ENCODE assay signal across 15 cellular contexts in the genomic region with DNA sequence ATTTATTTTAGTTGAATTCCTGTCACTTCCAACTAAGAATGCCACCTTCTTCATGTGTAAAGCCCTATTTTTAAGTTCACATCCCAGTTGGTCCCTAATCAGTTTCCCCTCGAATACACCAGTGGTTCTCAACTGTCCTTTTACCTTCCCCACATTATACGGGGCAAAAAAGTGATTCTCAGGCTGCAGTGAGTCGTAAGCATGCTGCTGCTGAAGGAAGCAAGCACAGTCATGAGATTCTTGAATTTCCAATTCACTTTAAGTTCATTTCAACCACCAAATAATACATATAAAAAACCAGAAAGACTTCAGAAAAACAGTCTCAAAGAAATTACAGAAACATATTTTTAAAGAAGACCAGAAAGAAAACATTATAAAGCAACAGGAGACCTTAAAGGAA. TPM values are rescaled to one million over a fixed set of nuclear protein-coding genes. Genes with fewer than 3 reads are reported as not detected.
A peak's percentile ranks its signal among the peaks of the same experiment; 100 is the strongest.
DNase-seq lines count a peak whose midpoint lies in the region; ATAC-seq and TF ChIP-seq lines count a peak whose summit lies in the region.
"Had no signal": no experiment of that assay in that cellular context is flagged by ENCODE, and none has a peak within 500 bp of the region (broad histone marks: within the 10 kb centered on the region; RNA-seq: fewer than 3 reads in every experiment).

No MANE protein-coding gene starts in this region.

- H2AFZ ChIP-seq in GM23338, result no peak overlapping the region

- H3F3A ChIP-seq in GM23338 (replicated peaks; ENCODE audit: low read depth), result no peaks in the 10 kb centered on the region

- TF ChIP-seq POLR2A in sigmoid colon (IDR thresholded peaks at IDR 0.05) (no peak), Peyer's patch (IDR thresholded peaks at IDR 0.05) (no peak)

- CTCF ChIA-PET in WTC11 (lab: Charles Lee), result interaction anchor here (1.3 kb wide), 1 partner anchor 69 kb away, joined by 3 read pairs; no protein-coding TSS in a partner anchor

- peak overlapping the region; percentile 43; the same call in 1 of the 2 replicates for H3K27ac Mint-ChIP-seq in GM23338
- H3K27ac Mint-ChIP-seq in WTC11, result peak overlapping the region; percentile 85

- H3K4me3 Mint-ChIP-seq in GM23338 (no peak overlapping the region), WTC11 (no peak overlapping the region)
- H3K4me3 Mint-ChIP-seq: CD14-positive monocyte had no signal

- peaks cover 100% of the 10 kb centered on the region for H3K79me2 ChIP-seq in GM23338 (replicated peaks; ENCODE audit: insufficient read depth)

- H3K9me2 ChIP-seq in GM23338 (ENCODE audit: insufficient read depth), result no peaks in the 10 kb centered on the region

- no peaks in the 10 kb centered on the region for H3K9me3 ChIP-seq in sigmoid colon
- no peaks in the 10 kb centered on the region for H3K9me3 ChIP-seq in Peyer's patch

- H3K36me3 Mint-ChIP-seq in GM23338 (ENCODE audit: low read depth) (peaks cover 8% of the 10 kb centered on the region; the same call in 2 of the 3 replicates), WTC11 (0 out of 2 replicates have a peak, but pooled peaks cover 5% of the 10 kb centered on the region)

- H3K4me3 ChIP-seq in GM23338 (no peak overlapping the region), fibroblast of mammary gland (ENCODE audit: control insufficient read depth, low read depth, low read length) (no peak overlapping the region), sigmoid colon (no peak overlapping the region), Peyer's patch (no peak overlapping the region)
- H3K4me3 ChIP-seq: GM12878 had no signal

- intact Hi-C loops in sigmoid colon (cut with DNase I), result no loop called here

- no peaks in the 10 kb centered on the region for H3K27me3 ChIP-seq in GM23338 (ENCODE audit: insufficient read depth)
- no peaks in the 10 kb centered on the region for H3K27me3 ChIP-seq in sigmoid colon
- no peaks in the 10 kb centered on the region for H3K27me3 ChIP-seq in Peyer's patch

- POLR2A ChIA-PET in WTC11 (lab: Charles Lee), result no interaction called here

- H3K4me1 Mint-ChIP-seq in GM23338 (peaks cover 59% of the 10 kb centered on the region), WTC11 (peaks cover 69% of the 10 kb centered on the region)

- H3K27ac ChIP-seq in GM23338 (ENCODE audit: low read depth) (peak overlapping the region; percentile 10; the same call in 1 of the 2 replicates), sigmoid colon (peak overlapping the region; percentile 36 to 71 (median 62)), Peyer's patch (no peak overlapping the region)

- no peak overlapping the region; the same call in 1 of the 2 replicates for H3K4me2 ChIP-seq in GM23338

- H3K4me1 ChIP-seq in GM23338 (ENCODE audit: insufficient read depth) (peaks cover 43% of the 10 kb centered on the region), sigmoid colon (peaks cover 0 to 67% (median 65%) of the 10 kb centered on the region in 4 donors), Peyer's patch (peaks cover 0 to 7% (median 0%) of the 10 kb centered on the region in 4 donors)

- no peak for TF ChIP-seq EP300 in sigmoid colon (IDR thresholded peaks at IDR 0.05)

- peaks cover 2% of the 10 kb centered on the region for H3K27me3 Mint-ChIP-seq in GM23338 (ENCODE audit: insufficient read depth, low read depth, poor library complexity)
- H3K27me3 Mint-ChIP-seq in WTC11 (ENCODE audit: low read depth), result no peaks in the 10 kb centered on the region

- WGBS in sigmoid colon, 2 donors, result 18 to 52% methylated on average over 3 of the region's 3 CpGs

- H3K36me3 ChIP-seq in GM23338 (ENCODE audit: insufficient read depth), result no peaks in the 10 kb centered on the region
- no peaks in the 10 kb centered on the region for H3K36me3 ChIP-seq in sigmoid colon
- H3K36me3 ChIP-seq in Peyer's patch, result no peaks in the 10 kb centered on the region

- ATAC-seq in GM23338, result no peak; the same call in 2 of the 3 replicates
- ATAC-seq in WTC11, result no peak
- ATAC-seq: activated CD4-positive, CD25-positive, alpha-beta regulatory T cell treated with anti-CD3 and anti-CD28 coated beads, Interleukin-2, amount 50 U/mL, for 24 hours; GM12878; PC-3 had no signal

- TF ChIP-seq CTCF in GM23338 (conservative IDR thresholded peaks at IDR 0.05; ENCODE audit: low read depth in 2 of 2), result no peak
- no peak for TF ChIP-seq CTCF in WTC11 (IDR thresholded peaks at IDR 0.05)
- no peak for TF ChIP-seq CTCF in fibroblast of mammary gland (conservative IDR thresholded peaks at IDR 0.05; ENCODE audit: control insufficient read depth, insufficient read depth, low read depth, low read length)
- TF ChIP-seq CTCF in sigmoid colon (IDR thresholded peaks at IDR 0.05), result no peak
- TF ChIP-seq CTCF in Peyer's patch (IDR thresholded peaks at IDR 0.05), result no peak

- DNase-seq in GM23338 (ENCODE audit: low spot score), result no peak
- DNase-seq in WTC11 (ENCODE audit: low spot score), result no peak
- DNase-seq in fibroblast of mammary gland (ENCODE audit: low read depth), result peak; percentile 38
- DNase-seq in sigmoid colon, result no peak
- no peak for DNase-seq in Peyer's patch
- no peak for DNase-seq in NCI-H1694 treated with DMSO at 0.1 percent for 48 hours (lab: John Stamatoyannopoulos, UW)
- no peak for DNase-seq in putamen (ENCODE audit: low spot score)
- DNase-seq: amniotic stem cell; islet precursor cell; NCI-H1417; PC-3; stimulated activated CD4-positive, alpha-beta T cell treated with anti-CD3 and anti-CD28 coated beads, Interleukin-2, amount 100 ng/mL, for 24 hours had no signal

- H3K9me3 Mint-ChIP-seq in GM23338, result no peaks in the 10 kb centered on the region
- H3K9me3 Mint-ChIP-seq in WTC11, result no peaks in the 10 kb centered on the region

- H4K20me1 ChIP-seq in GM23338 (replicated peaks; ENCODE audit: insufficient read depth), result peaks cover 80% of the 10 kb centered on the region

TF ChIP-seq in GM23338, 12 proteins besides CTCF, POLR2A, EP300 and RAD21 (continues in another document):
- TF ChIP-seq EZH2phosphoT487 (IDR thresholded peaks at IDR 0.05; ENCODE audit: unreplicated experiment), result no peak
- TF ChIP-seq, protein P1, sequence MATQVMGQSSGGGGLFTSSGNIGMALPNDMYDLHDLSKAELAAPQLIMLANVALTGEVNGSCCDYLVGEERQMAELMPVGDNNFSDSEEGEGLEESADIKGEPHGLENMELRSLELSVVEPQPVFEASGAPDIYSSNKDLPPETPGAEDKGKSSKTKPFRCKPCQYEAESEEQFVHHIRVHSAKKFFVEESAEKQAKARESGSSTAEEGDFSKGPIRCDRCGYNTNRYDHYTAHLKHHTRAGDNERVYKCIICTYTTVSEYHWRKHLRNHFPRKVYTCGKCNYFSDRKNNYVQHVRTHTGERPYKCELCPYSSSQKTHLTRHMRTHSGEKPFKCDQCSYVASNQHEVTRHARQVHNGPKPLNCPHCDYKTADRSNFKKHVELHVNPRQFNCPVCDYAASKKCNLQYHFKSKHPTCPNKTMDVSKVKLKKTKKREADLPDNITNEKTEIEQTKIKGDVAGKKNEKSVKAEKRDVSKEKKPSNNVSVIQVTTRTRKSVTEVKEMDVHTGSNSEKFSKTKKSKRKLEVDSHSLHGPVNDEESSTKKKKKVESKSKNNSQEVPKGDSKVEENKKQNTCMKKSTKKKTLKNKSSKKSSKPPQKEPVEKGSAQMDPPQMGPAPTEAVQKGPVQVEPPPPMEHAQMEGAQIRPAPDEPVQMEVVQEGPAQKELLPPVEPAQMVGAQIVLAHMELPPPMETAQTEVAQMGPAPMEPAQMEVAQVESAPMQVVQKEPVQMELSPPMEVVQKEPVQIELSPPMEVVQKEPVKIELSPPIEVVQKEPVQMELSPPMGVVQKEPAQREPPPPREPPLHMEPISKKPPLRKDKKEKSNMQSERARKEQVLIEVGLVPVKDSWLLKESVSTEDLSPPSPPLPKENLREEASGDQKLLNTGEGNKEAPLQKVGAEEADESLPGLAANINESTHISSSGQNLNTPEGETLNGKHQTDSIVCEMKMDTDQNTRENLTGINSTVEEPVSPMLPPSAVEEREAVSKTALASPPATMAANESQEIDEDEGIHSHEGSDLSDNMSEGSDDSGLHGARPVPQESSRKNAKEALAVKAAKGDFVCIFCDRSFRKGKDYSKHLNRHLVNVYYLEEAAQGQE (IDR thresholded peaks at IDR 0.05; ENCODE audit: unreplicated experiment), result no peak

TF ChIP-seq in WTC11, 78 proteins besides CTCF, POLR2A, EP300 and RAD21:
- no peak for TF ChIP-seq ETV6 (CRISPR knock-in tag; IDR thresholded peaks at IDR 0.05)
- no peak for TF ChIP-seq ELF4 (CRISPR knock-in tag; IDR thresholded peaks at IDR 0.05; ENCODE audit: low read depth)
- TF ChIP-seq, protein P2, sequence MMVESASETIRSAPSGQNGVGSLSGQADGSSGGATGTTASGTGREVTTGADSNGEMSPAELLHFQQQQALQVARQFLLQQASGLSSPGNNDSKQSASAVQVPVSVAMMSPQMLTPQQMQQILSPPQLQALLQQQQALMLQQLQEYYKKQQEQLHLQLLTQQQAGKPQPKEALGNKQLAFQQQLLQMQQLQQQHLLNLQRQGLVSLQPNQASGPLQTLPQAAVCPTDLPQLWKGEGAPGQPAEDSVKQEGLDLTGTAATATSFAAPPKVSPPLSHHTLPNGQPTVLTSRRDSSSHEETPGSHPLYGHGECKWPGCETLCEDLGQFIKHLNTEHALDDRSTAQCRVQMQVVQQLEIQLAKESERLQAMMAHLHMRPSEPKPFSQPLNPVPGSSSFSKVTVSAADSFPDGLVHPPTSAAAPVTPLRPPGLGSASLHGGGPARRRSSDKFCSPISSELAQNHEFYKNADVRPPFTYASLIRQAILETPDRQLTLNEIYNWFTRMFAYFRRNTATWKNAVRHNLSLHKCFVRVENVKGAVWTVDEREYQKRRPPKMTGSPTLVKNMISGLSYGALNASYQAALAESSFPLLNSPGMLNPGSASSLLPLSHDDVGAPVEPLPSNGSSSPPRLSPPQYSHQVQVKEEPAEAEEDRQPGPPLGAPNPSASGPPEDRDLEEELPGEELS (CRISPR knock-in tag; IDR thresholded peaks at IDR 0.05), result no peak
- TF ChIP-seq MLX (CRISPR knock-in tag; IDR thresholded peaks at IDR 0.05), result no peak

RNA-seq across cellular contexts. Expression of gene UBE2G1, which starts 47.9 kb away (rescaled TPM):
- 145 and 161 TPM in 2 replicates for total RNA-seq in GM23338 (2014; rRNA removed; shearing (Covaris generic))
- 64.2 and 71.9 TPM in 2 replicates for polyA plus RNA-seq in GM23338 (2016; fragmentation: Nextera tagmentation; extraction: Ambion mirVana)
- 177 to 201 TPM (median 198 TPM) in 3 replicates for total RNA-seq in WTC11 (2021)
- 100 to 1,000 TPM in 2 of 4 donors, 10 to 100 TPM in 2; 83.2 to 111 (median 96.9) TPM for total RNA-seq in sigmoid colon
- 10 to 100 TPM; 20.5 to 31.7 (median 26.4) TPM for polyA plus RNA-seq in sigmoid colon
- total RNA-seq in Peyer's patch, result 10 to 100 TPM; 26.4 to 54.1 (median 35.7) TPM

RNA-seq across cellular contexts. Expression of gene ANKFY1, which starts 54.8 kb away (rescaled TPM):
- 44.4 and 55.2 TPM in 2 replicates for total RNA-seq in GM23338 (2014; rRNA removed; shearing (Covaris generic))
- polyA plus RNA-seq in GM23338 (2016; fragmentation: Nextera tagmentation; extraction: Ambion mirVana) (12.1 and 12.9 TPM in 2 replicates), sigmoid colon (10 to 100 TPM in 2 of 3 donors, 1 to 10 TPM in 1; 6.0 to 24.3 (median 10.2) TPM)
- total RNA-seq in WTC11 (2021) (44.8 to 46.8 TPM (median 45.3 TPM) in 3 replicates), sigmoid colon (10 to 100 TPM; 52.6 to 68.0 (median 59.8) TPM), Peyer's patch (10 to 100 TPM; 40.8 to 57.1 (median 48.5) TPM)

Comparison
In these comparisons a context has a peak if more than half of its experiments do, and no peak if none do; other contexts are left out.
1. H3K27ac ChIP-seq: peak in GM23338 (single experiment) and sigmoid colon (4 of 4); none in Peyer's patch (0 of 4).